8 cellular contexts compared by ENCODE assay signal in the genomic region with DNA sequence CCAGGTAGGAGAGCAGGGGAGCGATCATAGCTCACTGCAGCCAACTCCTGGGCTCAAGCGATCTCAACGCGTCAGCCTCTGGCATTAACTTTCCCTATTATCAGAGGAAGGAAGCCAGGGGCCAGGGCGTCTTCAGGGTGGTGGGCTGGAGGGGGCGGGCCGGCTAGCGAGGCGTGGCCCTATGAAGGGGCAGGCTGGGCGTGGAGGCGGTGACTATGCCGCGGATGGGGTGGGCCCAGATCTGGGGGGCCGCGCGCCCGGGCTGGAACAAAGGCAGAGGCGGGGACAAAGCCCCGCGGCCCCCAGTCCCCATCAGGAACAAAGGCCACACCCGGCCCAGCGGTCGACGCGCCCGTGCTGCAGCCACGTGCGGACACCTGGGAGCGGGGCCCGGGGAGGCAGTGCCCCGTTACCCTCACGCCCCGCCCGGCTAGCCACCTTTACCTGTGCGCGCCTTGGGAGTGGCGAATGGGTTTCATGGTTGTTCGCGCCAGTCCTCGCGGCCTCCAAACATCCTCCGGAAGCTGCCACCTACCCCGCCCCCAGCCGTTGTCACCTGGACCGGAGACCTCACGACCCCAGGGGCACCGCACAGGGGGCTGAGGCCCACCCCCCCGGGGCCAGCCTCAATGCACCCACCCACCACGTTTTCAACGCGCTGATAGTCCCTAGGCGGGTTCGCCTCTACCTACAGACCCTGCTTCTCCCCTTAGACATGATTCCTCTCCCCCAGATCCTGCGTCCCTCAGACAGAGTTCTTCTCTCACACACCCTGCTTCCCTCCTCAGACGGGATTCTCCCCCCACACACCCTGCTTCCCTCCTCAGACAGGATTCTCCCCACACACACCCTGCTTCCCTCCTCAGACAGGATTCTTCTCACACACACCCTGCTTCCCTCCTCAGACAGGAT. TPM values are rescaled to one million over a fixed set of nuclear protein-coding genes. Genes with fewer than 3 reads are reported as not detected.
A peak's percentile ranks its signal among the peaks of the same experiment; 100 is the strongest.
DNase-seq lines count a peak whose midpoint lies in the region; ATAC-seq and TF ChIP-seq lines count a peak whose summit lies in the region.

No MANE protein-coding gene starts in this region.

- no peaks in the 10 kb centered on the region for H3K9me3 ChIP-seq in iPS-18c (ENCODE audit: control insufficient read depth, insufficient read depth, low read length)

- ATAC-seq in GM19467 (IDR thresholded peaks at IDR 0.05; ENCODE audit: unreplicated experiment) (no peak), HG03095 (IDR thresholded peaks at IDR 0.05; ENCODE audit: unreplicated experiment) (no peak)

- no peak for DNase-seq in AG04449 (ENCODE audit: low read depth, low spot score)
- peak; percentile 57 for DNase-seq in Jurkat, Clone E6-1 (ENCODE audit: low read depth, low spot score)
- DNase-seq in activated effector memory CD4-positive, alpha-beta T cell treated with anti-CD3 and anti-CD28 coated beads, Interleukin-2, amount 50 U/mL, for 16 hours = peak; percentile 78
- DNase-seq in stimulated activated CD4-positive, alpha-beta T cell treated with anti-CD3 and anti-CD28 coated beads, Interleukin-4, amount 100 ng/mL, for 24 hours = peak; percentile 44
- DNase-seq in effector CD4-positive, alpha-beta T cell = no peak

- TF ChIP-seq CTCF in AG04449 (IDR thresholded peaks at IDR 0.05; ENCODE audit: insufficient read depth, low read length, missing control alignments) = no peak

- peak overlapping the region; percentile 15; the same call in 1 of the 2 replicates for H3K4me3 ChIP-seq in AG04449 (ENCODE audit: low read depth, low read length)
- H3K4me3 ChIP-seq in Jurkat, Clone E6-1 (ENCODE audit: low read length) = peak overlapping the region; percentile 61
- peak overlapping the region; percentile 38; the same call in 1 of the 2 replicates for H3K4me3 ChIP-seq in iPS-18c (ENCODE audit: insufficient read depth, low read depth, low read length)

- CTCF ChIA-PET in AG04449 (lab: Yijun Ruan, JAX) = interaction anchor here (1.0 kb wide), 2 partner anchors 17 to 19 kb away, joined by 3 read pairs; no protein-coding TSS in a partner anchor

- POLR2A ChIA-PET in AG04449 (lab: Yijun Ruan, JAX) = no interaction called here

RNA-seq across cellular contexts. Expression of a gene that starts 5.4 kb away (rescaled TPM):
- 1,014 TPM for polyA plus RNA-seq in Jurkat, Clone E6-1 (2012; ENCODE audit: insufficient read depth, insufficient read length)

RNA-seq across cellular contexts. Expression of a gene that starts 16.4 kb away (rescaled TPM):
- 188 TPM for polyA plus RNA-seq in Jurkat, Clone E6-1 (2012; ENCODE audit: insufficient read depth, insufficient read length)

RNA-seq across cellular contexts. Expression of a gene that starts 18.9 kb away (rescaled TPM):
- polyA plus RNA-seq in Jurkat, Clone E6-1 (2012; ENCODE audit: insufficient read depth, insufficient read length) = 16.5 TPM

RNA-seq across cellular contexts. Expression of a gene that starts 19.9 kb away (rescaled TPM):
- 165 TPM for polyA plus RNA-seq in Jurkat, Clone E6-1 (2012; ENCODE audit: insufficient read depth, insufficient read length)

RNA-seq across cellular contexts. Expression of a gene that starts 26.7 kb away (rescaled TPM):
- polyA plus RNA-seq in Jurkat, Clone E6-1 (2012; ENCODE audit: insufficient read depth, insufficient read length) = 32.6 TPM

Comparison
In these comparisons a context has a peak if more than half of its experiments do, and no peak if none do; other contexts are left out.
1. DNase-seq: peak in Jurkat, Clone E6-1 (single experiment), activated effector memory CD4-positive, alpha-beta T cell treated with anti-CD3 and anti-CD28 coated beads, Interleukin-2, amount 50 U/mL, for 16 hours (single experiment) and stimulated activated CD4-positive, alpha-beta T cell treated with anti-CD3 and anti-CD28 coated beads, Interleukin-4, amount 100 ng/mL, for 24 hours (single experiment); none in AG04449 (single experiment) and effector CD4-positive, alpha-beta T cell (single experiment).
2. Peak in every context shown above with its lines, with median percentiles within 50 percentile points of each other: H3K4me3 ChIP-seq.